ENCODE assay signal across 27 cellular contexts in genomic region chr18:8114480-8114879, GRCh38.
"Had no signal": no experiment of that assay in that cellular context is flagged by ENCODE, and none has a peak within 500 bp of the region (broad histone marks: within the 10 kb centered on the region; RNA-seq: fewer than 3 reads in every experiment).

No MANE protein-coding gene starts in this region.

- H3K4me3 ChIP-seq: esophagus muscularis mucosa, gastrocnemius medialis, heart left ventricle had no signal

- H3K4me3 Mint-ChIP-seq: activated CD4-positive, alpha-beta memory T cell treated with anti-CD3 and anti-CD28 coated beads for 36 hours; activated CD4-positive, alpha-beta T cell treated with anti-CD3 and anti-CD28 coated beads for 36 hours; activated CD4-positive, alpha-beta T cell treated with anti-CD3 and anti-CD28 coated beads, Interleukin-2, amount 10 ng/mL, durations not matched to agents 24 days and 14 days; activated naive CD8-positive, alpha-beta T cell; activated T-cell treated with anti-CD3 and anti-CD28 coated beads, Interleukin-2, amount 50 U/mL, for 24 hours; activated T-helper 17 cell treated with anti-CD3 and anti-CD28 coated beads, Interleukin-2, amount 50 U/mL, for 72 hours; effector memory CD8-positive, alpha-beta T cell had no signal

- H3K27me3 Mint-ChIP-seq: activated CD4-positive, alpha-beta memory T cell treated with anti-CD3 and anti-CD28 coated beads for 36 hours; activated CD4-positive, alpha-beta T cell treated with anti-CD3 and anti-CD28 coated beads for 36 hours; activated CD4-positive, alpha-beta T cell treated with anti-CD3 and anti-CD28 coated beads, Interleukin-2, amount 10 ng/mL, durations not matched to agents 24 days and 14 days; activated naive CD8-positive, alpha-beta T cell; activated T-cell treated with anti-CD3 and anti-CD28 coated beads, Interleukin-2, amount 50 U/mL, for 24 hours; activated T-helper 17 cell treated with anti-CD3 and anti-CD28 coated beads, Interleukin-2, amount 50 U/mL, for 72 hours; effector memory CD8-positive, alpha-beta T cell had no signal

- H3K27me3 ChIP-seq: esophagus muscularis mucosa, foreskin keratinocyte, gastrocnemius medialis, heart left ventricle had no signal

- H3K4me1 ChIP-seq: esophagus muscularis mucosa, gastrocnemius medialis had no signal

- H3K27ac Mint-ChIP-seq: activated CD4-positive, alpha-beta memory T cell treated with anti-CD3 and anti-CD28 coated beads for 36 hours; activated CD4-positive, alpha-beta T cell treated with anti-CD3 and anti-CD28 coated beads for 36 hours; activated CD4-positive, alpha-beta T cell treated with anti-CD3 and anti-CD28 coated beads, Interleukin-2, amount 10 ng/mL, durations not matched to agents 24 days and 14 days; activated naive CD8-positive, alpha-beta T cell; activated T-cell treated with anti-CD3 and anti-CD28 coated beads, Interleukin-2, amount 50 U/mL, for 24 hours; activated T-helper 17 cell treated with anti-CD3 and anti-CD28 coated beads, Interleukin-2, amount 50 U/mL, for 72 hours had no signal

- H3K36me3 Mint-ChIP-seq: activated CD4-positive, alpha-beta memory T cell treated with anti-CD3 and anti-CD28 coated beads for 36 hours; activated naive CD8-positive, alpha-beta T cell had no signal

- DNase-seq: activated CD4-positive, alpha-beta memory T cell treated with anti-CD3 and anti-CD28 coated beads for 36 hours; activated CD4-positive, alpha-beta T cell treated with anti-CD3 and anti-CD28 coated beads for 36 hours; activated CD4-positive, alpha-beta T cell treated with anti-CD3 and anti-CD28 coated beads, Interleukin-2, amount 10 ng/mL, durations not matched to agents 24 days and 14 days; activated CD4-positive, CD25-positive, alpha-beta regulatory T cell; activated CD4-positive, CD25-positive, alpha-beta regulatory T cell treated with anti-CD3 and anti-CD28 coated beads, Interleukin-2, amount 50 U/mL, for 72 hours; activated CD8-positive, alpha-beta memory T cell treated with anti-CD3 and anti-CD28 coated beads, Interleukin-2, amount 50 U/mL, for 48 hours; activated effector memory CD4-positive, alpha-beta T cell treated with Interleukin-2 at 50 U/mL for 16 hours; activated gamma-delta T cell treated with Interleukin-2 at 50 U/mL for 16 hours; activated naive CD4-positive, alpha-beta T cell treated with anti-CD3 and anti-CD28 coated beads, Interleukin-2, amount 50 U/mL, for 16 hours; activated naive CD4-positive, alpha-beta T cell treated with Interleukin-2 at 50 U/mL for 16 hours; activated T-cell treated with anti-CD3 and anti-CD28 coated beads for 4 hours; activated T-cell treated with anti-CD3 and anti-CD28 coated beads, Interleukin-2, amount 50 U/mL, for 24 hours; amniotic stem cell; anterior cingulate cortex; cortex of kidney; dermis blood vessel endothelial cell; effector CD4-positive, alpha-beta T cell; effector memory CD8-positive, alpha-beta T cell; erythroblast; foreskin keratinocyte; gastrocnemius medialis; glutamatergic neuron; heart left ventricle; T-helper 2 cell had no signal

- H3K4me1 Mint-ChIP-seq: activated CD4-positive, alpha-beta T cell treated with anti-CD3 and anti-CD28 coated beads for 36 hours; activated CD4-positive, alpha-beta T cell treated with anti-CD3 and anti-CD28 coated beads, Interleukin-2, amount 10 ng/mL, durations not matched to agents 24 days and 14 days; activated T-helper 17 cell treated with anti-CD3 and anti-CD28 coated beads, Interleukin-2, amount 50 U/mL, for 72 hours had no signal

- H3K9me3 Mint-ChIP-seq: activated CD4-positive, alpha-beta memory T cell treated with anti-CD3 and anti-CD28 coated beads for 36 hours; activated CD4-positive, alpha-beta T cell treated with anti-CD3 and anti-CD28 coated beads, Interleukin-2, amount 10 ng/mL, durations not matched to agents 24 days and 14 days; activated T-cell treated with anti-CD3 and anti-CD28 coated beads, Interleukin-2, amount 50 U/mL, for 24 hours; effector memory CD8-positive, alpha-beta T cell had no signal

- ATAC-seq: activated CD4-positive, alpha-beta T cell treated with anti-CD3 and anti-CD28 coated beads for 36 hours; activated T-helper 17 cell treated with anti-CD3 and anti-CD28 coated beads, Interleukin-2, amount 50 U/mL, for 72 hours; effector memory CD8-positive, alpha-beta T cell; foreskin keratinocyte; gastrocnemius medialis; heart left ventricle had no signal

- H3K27ac ChIP-seq: esophagus muscularis mucosa, foreskin keratinocyte, gastrocnemius medialis, heart left ventricle had no signal

- H3K36me3 ChIP-seq: gastrocnemius medialis had no signal

- H3K9me3 ChIP-seq: esophagus muscularis mucosa, gastrocnemius medialis, heart left ventricle had no signal
